In the genomic region with DNA sequence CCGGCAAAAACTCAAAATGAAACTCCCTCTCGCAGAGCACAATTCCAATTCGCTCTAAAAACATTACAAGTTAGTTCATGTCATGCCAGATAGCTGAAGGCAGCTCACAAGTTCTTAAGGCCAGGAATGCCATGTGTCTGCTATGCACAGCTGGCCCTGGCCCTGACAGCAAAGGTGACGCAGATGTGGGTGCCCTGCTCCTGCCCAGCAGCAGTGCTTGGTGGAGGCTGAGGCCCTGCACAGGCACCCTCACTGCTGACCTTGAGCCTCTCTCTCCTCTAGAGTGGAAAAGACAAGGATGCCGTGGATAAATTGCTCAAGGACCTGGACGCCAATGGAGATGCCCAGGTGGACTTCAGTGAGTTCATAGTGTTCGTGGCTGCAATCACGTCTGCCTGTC, we compare ENCODE assay signal across 12 cellular contexts. TPM values are rescaled to one million over a fixed set of nuclear protein-coding genes. Genes with fewer than 3 reads are reported as not detected.
DNase-seq lines count a peak whose midpoint lies in the region; ATAC-seq and TF ChIP-seq lines count a peak whose summit lies in the region.
"Had no signal": no experiment of that assay in that cellular context is flagged by ENCODE, and none has a peak within 500 bp of the region (broad histone marks: within the 10 kb centered on the region; RNA-seq: fewer than 3 reads in every experiment).

No MANE protein-coding gene starts in this region.

- H3K27ac ChIP-seq in CD4-positive, alpha-beta memory T cell (ENCODE audit: low read depth, low read length) = peak overlapping the region; percentile 81
- H3K27ac ChIP-seq in Panc1 (ENCODE audit: low read length) (peak overlapping the region; percentile 53), epithelial cell of prostate (peak overlapping the region; percentile 81), trophoblast cell (ENCODE audit: low read depth, low read length) (no peak overlapping the region)

- H2AFZ ChIP-seq in trophoblast cell (ENCODE audit: insufficient read depth, low read length, poor library complexity) = peak overlapping the region; percentile 4

- H3K9ac ChIP-seq in trophoblast cell (ENCODE audit: low read length) = no peak overlapping the region

- H3K4me3 ChIP-seq in CD4-positive, alpha-beta memory T cell (ENCODE audit: low read length in 2 of 2) = no peak overlapping the region
- H3K4me3 ChIP-seq in Panc1 (ENCODE audit: low read depth in 2 of 2, low read length in 2 of 2) (0 out of 4 replicates have a peak overlapping the region, but pooled peaks of 1 of the 2 experiments have one; percentile 3), trophoblast cell (ENCODE audit: low read depth, low read length) (no peak overlapping the region)
- H3K4me3 ChIP-seq: HAP-1 had no signal

- intact Hi-C loops in CD4-positive, alpha-beta memory T cell (cut with micrococcal nuclease) = loop anchor here (1.0 kb wide), 3 partner anchors 13 to 56 kb away; partner anchors contain the start of genes MRFAP1 and MRFAP1L1
- intact Hi-C loops in Panc1 (cut with micrococcal nuclease; ENCODE audit: unreplicated experiment) = no loop called here

- in situ Hi-C loops in Panc1 (cut with HindIII; ENCODE audit: low pct_unique_long_range_greater_than_20kb, low sequenced_read_pairs) (no loop called here), G401 (cut with HindIII; ENCODE audit: low sequenced_read_pairs) (no loop called here)

- no CpG with 5 or more reads among the region's 8 CpGs for WGBS in trophoblast cell (ENCODE audit: extremely low coverage, insufficient coverage, insufficient read length)

- peak overlapping the region; percentile 33 to 85 (median 69) for H3K4me3 Mint-ChIP-seq in CD4-positive, alpha-beta memory T cell

- no peaks in the 10 kb centered on the region for H3K36me3 ChIP-seq in CD4-positive, alpha-beta memory T cell (ENCODE audit: insufficient read depth, low read length)
- H3K36me3 ChIP-seq in Panc1 (ENCODE audit: control insufficient read depth, insufficient read depth, low read length) (no peaks in the 10 kb centered on the region), trophoblast cell (ENCODE audit: control insufficient read depth in 1 of 2, insufficient read depth in 2 of 2, low read length in 2 of 2) (peaks cover 2 to 3% of the 10 kb centered on the region in 2 experiments)
- H3K36me3 ChIP-seq: HAP-1 had no signal

- no peak for TF ChIP-seq CTCF in Panc1 (IDR thresholded peaks at IDR 0.05)

- no peak for DNase-seq in CD4-positive, alpha-beta memory T cell
- DNase-seq in Panc1 (ENCODE audit: low read depth, low spot score) (no peak), epithelial cell of prostate (ENCODE audit: low read depth, low spot score) (no peak), trophoblast cell (peak; percentile 93 to 97), G401 (ENCODE audit: low spot score) (no peak), NCI-H128 (lab: John Stamatoyannopoulos, UW; ENCODE audit: unreplicated experiment) (no peak), midbrain (lab: John Stamatoyannopoulos, UW) (no peak)
- DNase-seq: caudate nucleus, DMS153, NCI-H1694 treated with DMSO at 0.1 percent for 48 hours had no signal

- H3K36me3 Mint-ChIP-seq in CD4-positive, alpha-beta memory T cell = peaks cover 3 to 14% of the 10 kb centered on the region in 2 donors

- H2AK5ac ChIP-seq in trophoblast cell (ENCODE audit: low read length) = no peak overlapping the region

- H3K27ac Mint-ChIP-seq in CD4-positive, alpha-beta memory T cell = peak overlapping the region; percentile 89 to 96 (median 92)

- peaks cover 59 to 87% (median 74%) of the 10 kb centered on the region in 4 donors for H3K4me1 Mint-ChIP-seq in CD4-positive, alpha-beta memory T cell

- H2BK12ac ChIP-seq in trophoblast cell (ENCODE audit: low read length) = no peak overlapping the region

- H3K9me3 ChIP-seq in CD4-positive, alpha-beta memory T cell (ENCODE audit: control insufficient read depth in 1 of 2, low read length in 2 of 2) = no peaks in the 10 kb centered on the region
- H3K9me3 ChIP-seq in Panc1 (ENCODE audit: control insufficient read depth, insufficient read depth, low read depth, low read length) = no peaks in the 10 kb centered on the region
- H3K9me3 ChIP-seq in trophoblast cell (ENCODE audit: insufficient read depth, low read depth, low read length) = no peaks in the 10 kb centered on the region
- H3K9me3 ChIP-seq: HAP-1 had no signal

- H3K27me3 Mint-ChIP-seq in CD4-positive, alpha-beta memory T cell = no peaks in the 10 kb centered on the region

- H2BK5ac ChIP-seq in trophoblast cell (ENCODE audit: low read depth, low read length, poor library complexity) = no peak overlapping the region

- H3K4me1 ChIP-seq in CD4-positive, alpha-beta memory T cell (ENCODE audit: insufficient read depth, low read length) = peaks cover 92% of the 10 kb centered on the region
- H3K4me1 ChIP-seq in Panc1 (ENCODE audit: control insufficient read depth, insufficient read depth, low read length) (peaks cover 38% of the 10 kb centered on the region), trophoblast cell (ENCODE audit: control insufficient read depth in 1 of 2, insufficient read depth in 2 of 2, low read length in 2 of 2) (peaks cover 22 to 39% of the 10 kb centered on the region in 2 experiments)
- H3K4me1 ChIP-seq: HAP-1 had no signal

- POLR2A ChIA-PET in CD4-positive, alpha-beta memory T cell (lab: Charles Lee; ENCODE audit: partially characterized antibody) = interaction anchor here (0.8 to 34.5 kb wide), 15 partner anchors 9 to 372 kb away, joined by 3 to 1401 read pairs (median 4); partner anchors contain the start of genes BLOC1S4, MAN2B2, MRFAP1 and MRFAP1L1
- POLR2A ChIA-PET in Panc1 (lab: Charles Lee) = no interaction called here

- H2BK120ac ChIP-seq in trophoblast cell (ENCODE audit: insufficient read depth, low read length, poor library complexity) = no peak overlapping the region

- H3K9me3 Mint-ChIP-seq in CD4-positive, alpha-beta memory T cell = no peaks in the 10 kb centered on the region

- H3K79me1 ChIP-seq in trophoblast cell (ENCODE audit: low read length) = peaks cover 25% of the 10 kb centered on the region

- CTCF ChIA-PET in CD4-positive, alpha-beta memory T cell (lab: Charles Lee; ENCODE audit: partially characterized antibody) = interaction anchor here (0.7 to 3.4 kb wide), 8 partner anchors 11 to 177 kb away, joined by 4 to 79 read pairs (median 10); partner anchors contain the start of genes BLOC1S4 and MRFAP1L1
- CTCF ChIA-PET in Panc1 (lab: Charles Lee) = no interaction called here

- no peak overlapping the region for H3K23ac ChIP-seq in trophoblast cell (ENCODE audit: low read length)

- ATAC-seq in Panc1 (peak; percentile 44), GM21381 (IDR thresholded peaks at IDR 0.05; ENCODE audit: unreplicated experiment) (no peak)

- H4K8ac ChIP-seq in trophoblast cell (ENCODE audit: low read depth, low read length) = no peak overlapping the region

- no peak overlapping the region for H4K12ac ChIP-seq in trophoblast cell (ENCODE audit: low read depth, low read length)

- H3K14ac ChIP-seq in trophoblast cell (ENCODE audit: low read length) = no peak overlapping the region

- H3K4me2 ChIP-seq in trophoblast cell (ENCODE audit: low read length) = no peak overlapping the region

- H4K91ac ChIP-seq in trophoblast cell (ENCODE audit: low read depth, low read length) = peak overlapping the region; percentile 3

- no peaks in the 10 kb centered on the region for H3K27me3 ChIP-seq in CD4-positive, alpha-beta memory T cell (ENCODE audit: insufficient read depth, low read length)
- no peaks in the 10 kb centered on the region for H3K27me3 ChIP-seq in Panc1 (ENCODE audit: control insufficient read depth, insufficient read depth, low read length)
- H3K27me3 ChIP-seq in trophoblast cell (ENCODE audit: insufficient read depth, low read length) = no peaks in the 10 kb centered on the region

- H3K4ac ChIP-seq in trophoblast cell (ENCODE audit: low read depth, low read length) = no peak overlapping the region

- H3K18ac ChIP-seq in trophoblast cell (ENCODE audit: low read length) = no peak overlapping the region

- H3K79me2 ChIP-seq in trophoblast cell (ENCODE audit: control insufficient read depth, insufficient read depth, low read length, poor library complexity) = peaks cover 6% of the 10 kb centered on the region

- no TSS peak for BruUV-seq in Panc1 (replicated peaks; lab: Mats Ljungman, UMichigan)

RNA-seq across cellular contexts. Expression of gene S100P, which starts 2.9 kb away (rescaled TPM):
- total RNA-seq in CD4-positive, alpha-beta memory T cell = 1 to 10 TPM; 2.0 to 2.1 TPM
- polyA plus RNA-seq in CD4-positive, alpha-beta memory T cell = 1 to 10 TPM; 1.3 to 3.9 TPM
- total RNA-seq in Panc1 (2021; ENCODE audit: unreplicated experiment) = 2.3 TPM
- polyA plus RNA-seq in Panc1 (2012; ENCODE audit: insufficient read length) = 0.88 TPM
- polyA plus RNA-seq in trophoblast cell (2013) = 761 and 882 TPM in 2 replicates
- total RNA-seq in G401 (2014; rRNA removed; shearing (Covaris generic)) = not detected in 2 replicates

RNA-seq across cellular contexts. Expression of gene MRFAP1L1, which starts 13.1 kb away (rescaled TPM):
- total RNA-seq in CD4-positive, alpha-beta memory T cell = 100 to 1,000 TPM; 127 to 134 TPM
- polyA plus RNA-seq in CD4-positive, alpha-beta memory T cell = 100 to 1,000 TPM; 132 to 147 TPM
- 29.5 TPM for total RNA-seq in Panc1 (2021; ENCODE audit: unreplicated experiment)
- 25.8 TPM for polyA plus RNA-seq in Panc1 (2012; ENCODE audit: insufficient read length)
- polyA plus RNA-seq in trophoblast cell (2013) = 41.1 and 42.0 TPM in 2 replicates
- total RNA-seq in G401 (2014; rRNA removed; shearing (Covaris generic)) = 1.7 and 2.1 TPM in 2 replicates

RNA-seq across cellular contexts. Expression of gene BLOC1S4, which starts 19.4 kb away (rescaled TPM):
- total RNA-seq in CD4-positive, alpha-beta memory T cell = 10 to 100 TPM; 35.3 to 37.8 TPM
- 10 to 100 TPM; 72.6 to 76.2 TPM for polyA plus RNA-seq in CD4-positive, alpha-beta memory T cell
- total RNA-seq in Panc1 (2021; ENCODE audit: unreplicated experiment) = 10.7 TPM
- polyA plus RNA-seq in Panc1 (2012; ENCODE audit: insufficient read length) = 15.2 TPM
- 16.8 TPM in 2 replicates for polyA plus RNA-seq in trophoblast cell (2013)
- 31.7 and 38.6 TPM in 2 replicates for total RNA-seq in G401 (2014; rRNA removed; shearing (Covaris generic))

RNA-seq across cellular contexts. Expression of gene MRFAP1, which starts 56.1 kb away (rescaled TPM):
- total RNA-seq in CD4-positive, alpha-beta memory T cell = 100 to 1,000 TPM; 149 to 157 TPM
- 100 to 1,000 TPM; 156 to 169 TPM for polyA plus RNA-seq in CD4-positive, alpha-beta memory T cell
- 212 TPM for total RNA-seq in Panc1 (2021; ENCODE audit: unreplicated experiment)
- 386 TPM for polyA plus RNA-seq in Panc1 (2012; ENCODE audit: insufficient read length)
- 197 and 208 TPM in 2 replicates for polyA plus RNA-seq in trophoblast cell (2013)
- total RNA-seq in G401 (2014; rRNA removed; shearing (Covaris generic)) = 291 and 303 TPM in 2 replicates

Comparison
In these comparisons a context has a peak if more than half of its experiments do, and no peak if none do; other contexts are left out.
1. DNase-seq: peak in trophoblast cell (2 of 2); none in CD4-positive, alpha-beta memory T cell (0 of 5), Panc1 (single experiment), epithelial cell of prostate (single experiment), G401 (single experiment), NCI-H128 (single experiment) and midbrain (single experiment).